In the genomic region with DNA sequence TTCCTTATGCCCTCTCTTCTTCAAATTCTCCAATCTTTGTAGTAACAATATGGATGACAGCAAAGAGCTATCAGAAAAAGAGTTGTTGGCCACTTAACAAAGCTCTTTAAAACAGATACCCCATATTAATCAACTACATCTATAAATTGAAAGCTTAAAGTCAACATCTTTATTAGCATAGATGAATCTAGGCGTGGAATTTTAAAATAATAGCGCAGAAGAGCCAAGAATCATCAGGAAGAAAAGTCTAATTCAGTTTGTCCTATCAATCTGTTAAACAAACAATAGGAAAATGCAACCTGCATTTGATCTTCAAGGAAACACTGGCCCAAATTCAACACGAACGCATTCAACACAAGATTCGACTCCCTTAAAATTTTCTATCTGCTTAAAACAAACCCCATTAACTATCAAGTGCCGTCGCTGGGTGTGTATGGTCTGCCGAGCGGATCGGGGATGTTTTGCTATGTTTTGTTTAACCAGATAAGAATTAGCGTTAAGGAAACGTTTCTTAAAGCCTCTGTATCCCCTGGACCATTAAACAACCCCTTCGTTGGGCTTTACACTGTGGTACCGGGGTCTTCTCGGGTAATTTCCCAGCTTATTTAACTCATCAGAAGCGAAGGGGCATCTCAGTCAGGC, we compare ENCODE assay signal across 8 cellular contexts. TPM values are rescaled to one million over a fixed set of nuclear protein-coding genes. Genes with fewer than 3 reads are reported as not detected.
DNase-seq lines count a peak whose midpoint lies in the region; ATAC-seq and TF ChIP-seq lines count a peak whose summit lies in the region.

No MANE protein-coding gene starts in this region.

- H3K9me3 Mint-ChIP-seq in activated naive CD4-positive, alpha-beta T cell treated with anti-CD3 and anti-CD28 coated beads, Interleukin-2, amount 10 ng/mL, durations not matched to agents 7 days and 5 days, result no peaks in the 10 kb centered on the region

- peak overlapping the region; percentile 81 for H3K4me3 ChIP-seq in KMS-11 (IDR thresholded peaks at IDR 0.05; ENCODE audit: insufficient read depth, low read depth, low read length)
- H3K4me3 ChIP-seq in breast epithelium, result peak overlapping the region; percentile 75 to 94 (median 94)
- peak overlapping the region; percentile 92 to 97 for H3K4me3 ChIP-seq in mucosa of rectum (ENCODE audit: low read length in 2 of 2)

- CTCF ChIA-PET in activated naive CD4-positive, alpha-beta T cell treated with anti-CD3 and anti-CD28 coated beads, Interleukin-2, amount 10 ng/mL, durations not matched to agents 7 days and 5 days (lab: Charles Lee), result interaction anchor here (0.8 to 4.9 kb wide), 24 partner anchors 9 to 109 kb away, joined by 3 to 65 read pairs (median 4); no protein-coding TSS in a partner anchor

- peak overlapping the region; percentile 98 for H3K27ac Mint-ChIP-seq in activated naive CD4-positive, alpha-beta T cell treated with anti-CD3 and anti-CD28 coated beads, Interleukin-2, amount 10 ng/mL, durations not matched to agents 7 days and 5 days

- intact Hi-C loops in breast epithelium (cut with DNase I; ENCODE audit: low total_unique reads), result loop anchor here (10.0 kb wide), 1 partner anchor 79 kb away; no protein-coding TSS in a partner anchor

- no peaks in the 10 kb centered on the region for H3K79me2 ChIP-seq in KMS-11 (ENCODE audit: insufficient read depth, low read depth)

- H3K4me2 ChIP-seq in KMS-11, result peak overlapping the region; percentile 99

- no peaks in the 10 kb centered on the region for H4K20me1 ChIP-seq in KMS-11 (ENCODE audit: insufficient read depth)

- no peak for DNase-seq in activated naive CD4-positive, alpha-beta T cell treated with anti-CD3 and anti-CD28 coated beads, Interleukin-2, amount 10 ng/mL, durations not matched to agents 7 days and 5 days
- DNase-seq in activated naive CD4-positive, alpha-beta T cell treated with Interleukin-2 at 50 U/mL for 16 hours, result no peak
- DNase-seq in breast epithelium (ENCODE audit: low spot score in 2 of 2), result no peak
- no peak for DNase-seq in OCI-M1 (lab: John Stamatoyannopoulos, UW)
- DNase-seq in anterior cingulate cortex (lab: John Stamatoyannopoulos, UW), result no peak
- no peak for DNase-seq in omental fat pad (ENCODE audit: low spot score)

- H3K36me3 Mint-ChIP-seq in activated naive CD4-positive, alpha-beta T cell treated with anti-CD3 and anti-CD28 coated beads, Interleukin-2, amount 10 ng/mL, durations not matched to agents 7 days and 5 days, result peaks cover 4% of the 10 kb centered on the region

- TF ChIP-seq POLR2A in breast epithelium (IDR thresholded peaks at IDR 0.05), result no peak

- peaks cover 20% of the 10 kb centered on the region for H3K4me1 ChIP-seq in KMS-11 (ENCODE audit: low read depth, poor library complexity, severe bottlenecking)
- peaks cover 0 to 13% of the 10 kb centered on the region in 2 donors for H3K4me1 ChIP-seq in breast epithelium
- peaks cover 8 to 16% of the 10 kb centered on the region in 2 donors for H3K4me1 ChIP-seq in mucosa of rectum (ENCODE audit: control insufficient read depth in 2 of 2, insufficient read depth in 2 of 2, low read length in 2 of 2)

- peak overlapping the region; percentile 89 for H2AFZ ChIP-seq in KMS-11 (ENCODE audit: low read depth)

- H3K9ac ChIP-seq in KMS-11, result peak overlapping the region; percentile 56; the same call in 1 of the 2 replicates
- peak overlapping the region; percentile 88 to 93 for H3K9ac ChIP-seq in mucosa of rectum (ENCODE audit: low read depth in 1 of 2, low read length in 2 of 2)

- H3K4me1 Mint-ChIP-seq in activated naive CD4-positive, alpha-beta T cell treated with anti-CD3 and anti-CD28 coated beads, Interleukin-2, amount 10 ng/mL, durations not matched to agents 7 days and 5 days, result peaks cover 47% of the 10 kb centered on the region

- H3K27me3 Mint-ChIP-seq in activated naive CD4-positive, alpha-beta T cell treated with anti-CD3 and anti-CD28 coated beads, Interleukin-2, amount 10 ng/mL, durations not matched to agents 7 days and 5 days, result no peaks in the 10 kb centered on the region

- H3K36me3 ChIP-seq in KMS-11 (ENCODE audit: insufficient read depth) (no peaks in the 10 kb centered on the region), breast epithelium (no peaks in the 10 kb centered on the region), mucosa of rectum (ENCODE audit: control insufficient read depth in 2 of 2, insufficient read depth in 2 of 2, low read length in 2 of 2) (no peaks in the 10 kb centered on the region)

- ATAC-seq in omental fat pad (ENCODE audit: low FRiP score), result no peak

- no peak for TF ChIP-seq CTCF in KMS-11 (conservative IDR thresholded peaks at IDR 0.05; ENCODE audit: low read depth, low read length)
- no peak for TF ChIP-seq CTCF in breast epithelium (IDR thresholded peaks at IDR 0.05)
- no peak for TF ChIP-seq CTCF in omental fat pad (IDR thresholded peaks at IDR 0.05)

- no peak overlapping the region for H3K27ac ChIP-seq in KMS-11
- peak overlapping the region; percentile 93 to 98 for H3K27ac ChIP-seq in breast epithelium
- H3K27ac ChIP-seq in mucosa of rectum (ENCODE audit: low read depth in 2 of 2, low read length in 2 of 2), result peak overlapping the region; percentile 93 to 94

- no peaks in the 10 kb centered on the region for H3K9me3 ChIP-seq in breast epithelium
- H3K9me3 ChIP-seq in mucosa of rectum (ENCODE audit: control insufficient read depth in 2 of 2, low read length in 2 of 2), result no peaks in the 10 kb centered on the region

- H3K27me3 ChIP-seq in KMS-11 (ENCODE audit: insufficient read depth, low read depth) (no peaks in the 10 kb centered on the region), breast epithelium (no peaks in the 10 kb centered on the region), mucosa of rectum (ENCODE audit: control insufficient read depth in 2 of 2, insufficient read depth in 2 of 2, low read length in 2 of 2) (no peaks in the 10 kb centered on the region)

- H3K4me3 Mint-ChIP-seq in activated naive CD4-positive, alpha-beta T cell treated with anti-CD3 and anti-CD28 coated beads, Interleukin-2, amount 10 ng/mL, durations not matched to agents 7 days and 5 days, result peak overlapping the region; percentile 100

RNA-seq across cellular contexts. Expression of a gene that starts 1.0 kb away (rescaled TPM):
- total RNA-seq in breast epithelium (10 to 100 TPM; 63.3 to 78.3 (median 66.1) TPM), omental fat pad (100 to 1,000 TPM in 1 of 4 donors, 10 to 100 TPM in 3; 27.8 to 128 (median 41.3) TPM)
